Comparison of ENCODE assay signal across 21 cellular contexts in genomic region chr18:45102863-45103262, GRCh38.
A peak's percentile ranks its signal among the peaks of the same experiment; 100 is the strongest.
DNase-seq lines count a peak whose midpoint lies in the region; ATAC-seq and TF ChIP-seq lines count a peak whose summit lies in the region.
"Had no signal": no experiment of that assay in that cellular context is flagged by ENCODE, and none has a peak within 500 bp of the region (broad histone marks: within the 10 kb centered on the region; RNA-seq: fewer than 3 reads in every experiment).

No MANE protein-coding gene starts in this region.

- H3K4me2 ChIP-seq in PC-9, result no peak overlapping the region

- no TSS peak for BruUV-seq in PC-9 (replicated peaks; lab: Mats Ljungman, UMichigan)

- intact Hi-C loops in PC-9 (cut with micrococcal nuclease; ENCODE audit: unreplicated experiment), result no loop called here
- intact Hi-C loops in CD8-positive, alpha-beta T cell (cut with DNase I, micrococcal nuclease), result no loop called here

- H3K36me3 Mint-ChIP-seq in CD8-positive, alpha-beta T cell, result no peaks in the 10 kb centered on the region

- H3K4me1 ChIP-seq in mucosa of rectum (ENCODE audit: control insufficient read depth in 2 of 2, insufficient read depth in 2 of 2, low read length in 2 of 2) (peaks cover 3 to 8% of the 10 kb centered on the region in 2 donors), PC-9 (replicated peaks; ENCODE audit: insufficient read depth) (no peaks in the 10 kb centered on the region)
- H3K4me1 ChIP-seq in CD8-positive, alpha-beta T cell (ENCODE audit: insufficient read depth, low read length), result no peaks in the 10 kb centered on the region
- H3K4me1 ChIP-seq: esophagus squamous epithelium had no signal

- no peaks in the 10 kb centered on the region for H3K27me3 Mint-ChIP-seq in CD8-positive, alpha-beta T cell (ENCODE audit: low read depth)

- no peak overlapping the region for H3K9ac ChIP-seq in mucosa of rectum (ENCODE audit: low read depth in 1 of 2, low read length in 2 of 2)

- peaks cover 7% of the 10 kb centered on the region for H3K4me1 Mint-ChIP-seq in CD8-positive, alpha-beta T cell (ENCODE audit: low read depth)

- H3K27ac ChIP-seq in mucosa of rectum (ENCODE audit: low read depth in 2 of 2, low read length in 2 of 2), result peak overlapping the region; percentile 40 to 61
- no peak overlapping the region for H3K27ac ChIP-seq in PC-9
- no peak overlapping the region for H3K27ac ChIP-seq in CD8-positive, alpha-beta T cell (ENCODE audit: low read depth, low read length)
- H3K27ac ChIP-seq: esophagus squamous epithelium, SK-N-MC, VCaP had no signal

- peak overlapping the region; percentile 9; the same call in 1 of the 2 replicates for H3K4me3 ChIP-seq in GM12864 (ENCODE audit: low read depth, low read length)
- H3K4me3 ChIP-seq in mucosa of rectum (ENCODE audit: low read length in 2 of 2), result no peak overlapping the region
- no peak overlapping the region for H3K4me3 ChIP-seq in PC-9
- no peak overlapping the region for H3K4me3 ChIP-seq in CD8-positive, alpha-beta T cell (ENCODE audit: low read depth, low read length)
- H3K4me3 ChIP-seq: esophagus squamous epithelium, SK-N-MC had no signal

- no peaks in the 10 kb centered on the region for H3K9me3 Mint-ChIP-seq in CD8-positive, alpha-beta T cell
- H3K9me3 Mint-ChIP-seq: activated T-helper 2 cell treated with anti-CD3 and anti-CD28 coated beads, Interferon-gamma antibody, Interleukin-2, Interleukin-4, amounts not matched to agents 10 μg/mL and 5 μg/mL and 100 μg/mL, durations not matched to agents 14 hours and 24 hours and 36 hours had no signal

- H2AFZ ChIP-seq in PC-9, result no peak overlapping the region

- H3K36me3 ChIP-seq in mucosa of rectum (ENCODE audit: control insufficient read depth in 2 of 2, insufficient read depth in 2 of 2, low read length in 2 of 2) (no peaks in the 10 kb centered on the region), PC-9 (ENCODE audit: low read depth) (no peaks in the 10 kb centered on the region)
- H3K36me3 ChIP-seq in CD8-positive, alpha-beta T cell (ENCODE audit: insufficient read depth, low read length), result no peaks in the 10 kb centered on the region
- H3K36me3 ChIP-seq: esophagus squamous epithelium had no signal

- no peak for DNase-seq in GM12864 (ENCODE audit: low read depth)
- peak; percentile 54 for DNase-seq in KBM-7
- peak; percentile 21 for DNase-seq in SIG-M5 (lab: John Stamatoyannopoulos, UW)
- no peak for DNase-seq in PC-9
- no peak for DNase-seq in NCI-H526 treated with DMSO at 0.1 percent for 48 hours (lab: John Stamatoyannopoulos, UW)
- DNase-seq in effector CD4-positive, alpha-beta T cell, result no peak
- no peak for DNase-seq in CD8-positive, alpha-beta T cell
- DNase-seq: activated CD8-positive, alpha-beta T cell treated with anti-CD3 and anti-CD28 coated beads, Interleukin-2, amount 10 ng/mL, durations not matched to agents 7 days and 5 days; caudate nucleus; DMS 273 treated with DMSO at 0.1 percent for 48 hours; esophagus squamous epithelium; head of caudate nucleus; islet precursor cell; mesenchymal stem cell; NCI-H1436; NCI-H345; PC-3 had no signal

- no peaks in the 10 kb centered on the region for H3F3A ChIP-seq in PC-9 (ENCODE audit: insufficient read depth, low read depth)

- ATAC-seq in CD8-positive, alpha-beta T cell, result no peak
- ATAC-seq: activated CD8-positive, alpha-beta T cell treated with anti-CD3 and anti-CD28 coated beads, Interleukin-2, amount 10 ng/mL, durations not matched to agents 7 days and 5 days; PC-3 had no signal

- in situ Hi-C loops in KBM-7 (cut with MboI; ENCODE audit: low pct_unique_long_range_greater_than_20kb, low sequenced_read_pairs), result no loop called here

- H4K20me1 ChIP-seq in PC-9 (ENCODE audit: insufficient read depth), result no peaks in the 10 kb centered on the region

- H3K27me3 ChIP-seq in mucosa of rectum (ENCODE audit: control insufficient read depth in 2 of 2, insufficient read depth in 2 of 2, low read length in 2 of 2) (no peaks in the 10 kb centered on the region), PC-9 (ENCODE audit: insufficient read depth, low read depth) (no peaks in the 10 kb centered on the region)
- H3K27me3 ChIP-seq in CD8-positive, alpha-beta T cell (ENCODE audit: insufficient read depth, low read length), result no peaks in the 10 kb centered on the region
- H3K27me3 ChIP-seq: esophagus squamous epithelium had no signal

- H3K4me3 Mint-ChIP-seq in CD8-positive, alpha-beta T cell, result no peak overlapping the region
- H3K4me3 Mint-ChIP-seq: activated CD8-positive, alpha-beta T cell treated with anti-CD3 and anti-CD28 coated beads, Interleukin-2, amount 10 ng/mL, durations not matched to agents 7 days and 5 days had no signal

- H3K9me2 ChIP-seq in PC-9 (ENCODE audit: insufficient read depth), result no peaks in the 10 kb centered on the region

- no peaks in the 10 kb centered on the region for H3K79me2 ChIP-seq in PC-9 (ENCODE audit: low read depth)

- H3K9me3 ChIP-seq in mucosa of rectum (ENCODE audit: control insufficient read depth in 2 of 2, low read length in 2 of 2) (no peaks in the 10 kb centered on the region), PC-9 (ENCODE audit: insufficient read depth, low read depth) (no peaks in the 10 kb centered on the region)
- no peaks in the 10 kb centered on the region for H3K9me3 ChIP-seq in CD8-positive, alpha-beta T cell (ENCODE audit: low read length)
- H3K9me3 ChIP-seq: esophagus squamous epithelium had no signal

- H3K27ac Mint-ChIP-seq in CD8-positive, alpha-beta T cell, result no peak overlapping the region
- H3K27ac Mint-ChIP-seq: activated CD8-positive, alpha-beta T cell treated with anti-CD3 and anti-CD28 coated beads, Interleukin-2, amount 10 ng/mL, durations not matched to agents 7 days and 5 days; activated T-helper 2 cell treated with anti-CD3 and anti-CD28 coated beads, Interferon-gamma antibody, Interleukin-2, Interleukin-4, amounts not matched to agents 10 μg/mL and 5 μg/mL and 100 μg/mL, durations not matched to agents 14 hours and 24 hours and 36 hours had no signal

- CTCF ChIA-PET in PC-9 (lab: Charles Lee), result no interaction called here
- CTCF ChIA-PET in CD8-positive, alpha-beta T cell (lab: Charles Lee), result no interaction called here

- TF ChIP-seq CTCF in GM12864 (IDR thresholded peaks at IDR 0.05; ENCODE audit: low read depth, low read length, missing control alignments) (no peak), PC-9 (conservative IDR thresholded peaks at IDR 0.05) (no peak)
- no peak for TF ChIP-seq CTCF in CD8-positive, alpha-beta T cell (IDR thresholded peaks at IDR 0.05)

- POLR2A ChIA-PET in PC-9 (lab: Charles Lee; ENCODE audit: unreplicated experiment), result no interaction called here
- POLR2A ChIA-PET in CD8-positive, alpha-beta T cell (lab: Charles Lee), result no interaction called here

Comparison
In these comparisons a context has a peak if more than half of its experiments do, and no peak if none do; other contexts are left out.
1. DNase-seq: peak in KBM-7 (single experiment) and SIG-M5 (single experiment); none in GM12864 (single experiment), PC-9 (0 of 2), NCI-H526 treated with DMSO at 0.1 percent for 48 hours (single experiment), effector CD4-positive, alpha-beta T cell (single experiment) and CD8-positive, alpha-beta T cell (0 of 7).
2. H3K27ac ChIP-seq: peak in mucosa of rectum (2 of 2); none in PC-9 (single experiment) and CD8-positive, alpha-beta T cell (single experiment).